11 cellular contexts compared by ENCODE assay signal in the genomic region with DNA sequence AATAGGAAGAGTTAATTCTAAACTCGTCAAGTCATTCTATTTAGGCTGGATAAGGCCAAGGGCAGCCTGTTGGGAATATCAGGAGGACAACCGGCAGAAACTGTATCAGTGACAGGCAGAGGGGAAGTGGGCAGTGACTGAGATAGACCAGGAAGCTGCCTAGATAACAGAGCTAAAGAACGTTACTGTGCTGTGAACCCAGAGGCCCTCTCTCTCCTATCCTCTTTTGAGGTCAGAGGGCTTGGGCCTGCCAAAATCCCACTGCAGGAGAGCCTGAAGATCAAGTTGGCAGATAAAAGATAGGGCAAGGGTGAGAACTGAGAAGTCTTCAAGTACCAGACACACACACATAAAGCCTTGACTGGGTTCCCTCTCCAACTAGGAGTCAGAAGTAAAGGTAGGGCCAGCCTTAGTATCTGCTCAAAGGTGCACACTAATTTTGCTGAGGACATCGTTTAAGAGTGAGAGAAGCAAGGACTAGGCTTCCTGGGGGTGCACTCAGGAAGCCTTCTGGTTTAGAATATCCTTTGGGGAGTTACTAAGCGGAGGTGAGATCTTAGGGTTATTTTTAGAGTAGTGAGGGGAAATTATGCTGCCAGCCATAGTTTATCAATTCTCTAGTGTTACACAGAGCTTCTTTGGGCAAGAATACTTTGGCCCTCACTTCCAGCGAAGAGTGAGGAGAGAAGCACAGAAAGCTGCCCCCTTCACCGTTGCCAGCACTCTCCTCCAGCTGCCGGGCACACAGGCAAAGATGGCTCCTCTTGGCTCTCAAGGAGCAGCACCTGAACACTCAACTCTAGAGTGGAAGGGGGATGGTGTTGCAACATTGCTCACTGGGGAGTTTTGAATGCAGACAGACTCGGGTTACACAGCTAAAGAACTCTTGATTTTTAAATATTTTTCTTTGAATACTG. TPM values are rescaled to one million over a fixed set of nuclear protein-coding genes. Genes with fewer than 3 reads are reported as not detected.
A peak's percentile ranks its signal among the peaks of the same experiment; 100 is the strongest.
DNase-seq lines count a peak whose midpoint lies in the region; ATAC-seq, FAIRE-seq and TF ChIP-seq lines count a peak whose summit lies in the region.
"Had no signal": no experiment of that assay in that cellular context is flagged by ENCODE, and none has a peak within 500 bp of the region (broad histone marks: within the 10 kb centered on the region; RNA-seq: fewer than 3 reads in every experiment).

No MANE protein-coding gene starts in this region.

- no peaks in the 10 kb centered on the region for H3K36me3 ChIP-seq in GM12878 (ENCODE audit: control insufficient read depth in 2 of 2, insufficient read depth in 2 of 2, low read length in 1 of 2)
- no peaks in the 10 kb centered on the region for H3K36me3 ChIP-seq in mucosa of descending colon (ENCODE audit: low read depth)

- no peak for FAIRE-seq in GM12878 (lab: Jason Lieb, UNC)
- FAIRE-seq in RCC 7860 (lab: Jason Lieb, UNC) = no peak
- FAIRE-seq: endometrium had no signal

- no peaks in the 10 kb centered on the region; the same call in 2 of the 3 replicates for H3K9me3 ChIP-seq in GM12878 (replicated peaks; ENCODE audit: control insufficient read depth, insufficient read depth, low read length)
- H3K9me3 ChIP-seq in mucosa of descending colon = no peaks in the 10 kb centered on the region

- H3K27me3 ChIP-seq in GM12878 (replicated peaks in 1 of 2; ENCODE audit: control insufficient read depth in 2 of 2, insufficient read depth in 2 of 2, low read length in 1 of 2) = peaks cover 0 to 2% of the 10 kb centered on the region in 2 experiments; a peak in 3 of 4 replicates

- TF ChIP-seq POLR2A in GM18505 (IDR thresholded peaks at IDR 0.05; ENCODE audit: borderline replicate concordance, extremely low read depth, insufficient read depth, insufficient read length) (no peak), GM12878 (IDR thresholded peaks at IDR 0.05; ENCODE audit: low read depth, low read length) (no peak)

- in situ Hi-C loops in GM12878 (cut with MboI) = no loop called here

- no peak for TF ChIP-seq CTCF in GM12878 (IDR thresholded peaks at IDR 0.05 in 2 of 3, conservative IDR thresholded peaks at IDR 0.05 in 1 of 3; ENCODE audit: control insufficient read depth in 2 of 3, extremely low read depth in 1 of 3, insufficient read depth in 1 of 3, low read depth in 3 of 3, low read length in 3 of 3)
- TF ChIP-seq CTCF in mucosa of descending colon (IDR thresholded peaks at IDR 0.05) = no peak

- H3K4me1 ChIP-seq in GM12878 (ENCODE audit: control insufficient read depth, insufficient read depth, low read length) (no peaks in the 10 kb centered on the region), mucosa of descending colon (ENCODE audit: low read depth) (no peaks in the 10 kb centered on the region)

- H3K4me2 ChIP-seq in GM12878 (ENCODE audit: control insufficient read depth, insufficient read depth) = no peak overlapping the region

- H3K4me3 ChIP-seq in GM12878 = no peak overlapping the region
- no peak overlapping the region for H3K4me3 ChIP-seq in mucosa of descending colon

- H4K20me1 ChIP-seq in GM12878 (ENCODE audit: control insufficient read depth, insufficient read depth) = no peaks in the 10 kb centered on the region

- TF ChIP-seq EP300 in GM12878 (IDR thresholded peaks at IDR 0.05; ENCODE audit: borderline replicate concordance in 1 of 2, control insufficient read depth in 1 of 2, low read depth in 2 of 2, low read length in 2 of 2) = no peak

- H3K9ac ChIP-seq in GM12878 (ENCODE audit: control insufficient read depth, insufficient read depth, low read length) = no peak overlapping the region

- WGBS in GM12878 (ENCODE audit: insufficient coverage, insufficient replicate concordance, low lambda C conversion rate, missing lambda C conversion rate) = 12% methylated on average over 9 of the region's 9 CpGs

- BruUV-seq in GM12878 (replicated peaks; lab: Mats Ljungman, UMichigan) = no TSS peak

- no peaks in the 10 kb centered on the region for H3K79me2 ChIP-seq in GM12878 (ENCODE audit: control insufficient read depth, insufficient read depth, low read length)

- no peak overlapping the region for H3K27ac ChIP-seq in GM12878 (ENCODE audit: control insufficient read depth, insufficient read depth)

- H2AFZ ChIP-seq in GM12878 (ENCODE audit: control insufficient read depth, low read depth, low read length) = peak overlapping the region; percentile 52

- POLR2A ChIA-PET in GM12878 (lab: Charles Lee) = no interaction called here

- no peak for TF ChIP-seq RAD21 in GM12878 (IDR thresholded peaks at IDR 0.05; ENCODE audit: insufficient read depth, low read depth, low read length)

- CTCF ChIA-PET in GM12878 (lab: Yijun Ruan, JAX) = interaction anchor here (0.7 to 3.3 kb wide), 4 partner anchors 22 to 325 kb away, joined by 3 to 13 read pairs (median 4); no protein-coding TSS in a partner anchor

- ATAC-seq in GM18505 (IDR thresholded peaks at IDR 0.05; ENCODE audit: unreplicated experiment) (peak; percentile 60), HG02852 (IDR thresholded peaks at IDR 0.05; ENCODE audit: unreplicated experiment) (peak; percentile 51), GM12878 (peak; percentile 71), mucosa of descending colon (peak; percentile 31), GM21717 (IDR thresholded peaks at IDR 0.05; ENCODE audit: unreplicated experiment) (no peak)
- ATAC-seq: activated naive CD4-positive, alpha-beta T cell treated with anti-CD3 and anti-CD28 coated beads, Interleukin-2, amount 50 U/mL, for 72 hours had no signal

- intact Hi-C loops in GM12878 (cut with micrococcal nuclease; ENCODE audit: unreplicated experiment) = no loop called here
- intact Hi-C loops in mucosa of descending colon (cut with DNase I, micrococcal nuclease) = no loop called here

- DNase-seq in GM12878 (ENCODE audit: low read depth, low spot score) = no peak
- DNase-seq in mucosa of descending colon = no peak
- DNase-seq in LoVo (ENCODE audit: low spot score) = no peak
- no peak for DNase-seq in RCC 7860 (ENCODE audit: low spot score)
- DNase-seq in H4 (ENCODE audit: low spot score) = no peak
- DNase-seq: activated CD4-positive, alpha-beta T cell treated with anti-CD3 and anti-CD28 coated beads, Interleukin-2, amount 10 ng/mL, durations not matched to agents 24 days and 14 days had no signal

- RAD21 ChIA-PET in GM12878 (lab: Charles Lee; ENCODE audit: unreplicated experiment) = no interaction called here

- SMC1A ChIA-PET in GM12878 (lab: Charles Lee; ENCODE audit: uncharacterized antibody, unreplicated experiment) = interaction anchor here (0.6 to 1.5 kb wide), 4 partner anchors 20 to 231 kb away, joined by 3 to 8 read pairs (median 4); no protein-coding TSS in a partner anchor

TF ChIP-seq in GM12878, 131 proteins besides CTCF, POLR2A, EP300 and RAD21 (continues in another document):
- TF ChIP-seq JUNB (IDR thresholded peaks at IDR 0.05) (no peak), POLR2AphosphoS5 (IDR thresholded peaks at IDR 0.05; ENCODE audit: low read length) (no peak), YY1 (IDR thresholded peaks at IDR 0.05; ENCODE audit: low read depth, low read length) (peak; percentile 45; the same call in 1 of the 2 replicates), RCOR1 (conservative IDR thresholded peaks at IDR 0.05; ENCODE audit: low read depth, low read length) (no peak), SPI1 (IDR thresholded peaks at IDR 0.05; ENCODE audit: borderline replicate concordance, insufficient read depth, low read depth, low read length) (peak; percentile 33; the same call in 1 of the 2 replicates), CHD4 (IDR thresholded peaks at IDR 0.05) (no peak), BCL11A (IDR thresholded peaks at IDR 0.05; ENCODE audit: low read depth, low read length) (no peak)
- TF ChIP-seq, protein P1, sequence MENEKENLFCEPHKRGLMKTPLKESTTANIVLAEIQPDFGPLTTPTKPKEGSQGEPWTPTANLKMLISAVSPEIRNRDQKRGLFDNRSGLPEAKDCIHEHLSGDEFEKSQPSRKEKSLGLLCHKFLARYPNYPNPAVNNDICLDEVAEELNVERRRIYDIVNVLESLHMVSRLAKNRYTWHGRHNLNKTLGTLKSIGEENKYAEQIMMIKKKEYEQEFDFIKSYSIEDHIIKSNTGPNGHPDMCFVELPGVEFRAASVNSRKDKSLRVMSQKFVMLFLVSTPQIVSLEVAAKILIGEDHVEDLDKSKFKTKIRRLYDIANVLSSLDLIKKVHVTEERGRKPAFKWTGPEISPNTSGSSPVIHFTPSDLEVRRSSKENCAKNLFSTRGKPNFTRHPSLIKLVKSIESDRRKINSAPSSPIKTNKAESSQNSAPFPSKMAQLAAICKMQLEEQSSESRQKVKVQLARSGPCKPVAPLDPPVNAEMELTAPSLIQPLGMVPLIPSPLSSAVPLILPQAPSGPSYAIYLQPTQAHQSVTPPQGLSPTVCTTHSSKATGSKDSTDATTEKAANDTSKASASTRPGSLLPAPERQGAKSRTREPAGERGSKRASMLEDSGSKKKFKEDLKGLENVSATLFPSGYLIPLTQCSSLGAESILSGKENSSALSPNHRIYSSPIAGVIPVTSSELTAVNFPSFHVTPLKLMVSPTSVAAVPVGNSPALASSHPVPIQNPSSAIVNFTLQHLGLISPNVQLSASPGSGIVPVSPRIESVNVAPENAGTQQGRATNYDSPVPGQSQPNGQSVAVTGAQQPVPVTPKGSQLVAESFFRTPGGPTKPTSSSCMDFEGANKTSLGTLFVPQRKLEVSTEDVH (IDR thresholded peaks at IDR 0.05; ENCODE audit: low read depth, partially characterized antibody) = no peak

RNA-seq across cellular contexts. Expression of a gene that starts 9.8 kb away (rescaled TPM):
- not detected in 2 replicates for total RNA-seq in GM12878 (2013; cell fraction: nucleolus; rRNA removed)
- total RNA-seq in GM12878 (2014; rRNA removed) (not detected in 2 replicates), GM12878 (2014; rRNA removed; fragmentation: Illumina TruSeq; extraction: Trizol) (not detected in 2 replicates), GM12878 (2021) (0.11 TPM in 1 of 2 replicates, not detected in the other), mucosa of descending colon (100 to 1,000 TPM in 1 of 3 donors, 10 to 100 TPM in 1, 1 to 10 TPM in 1; 6.7 to 154 (median 13.7) TPM)
- not detected for polyA plus RNA-seq in GM12878 (2011; ENCODE audit: low read depth)
- polyA plus RNA-seq in GM12878 (2011; rRNA removed) (0.03 TPM in 1 of 2 replicates, not detected in the other), GM12878 (2014; fragmentation: Illumina TruSeq; extraction: Trizol) (not detected in 2 replicates), GM12878 (2014; fragmentation: Nextera tagmentation; extraction: Ambion mirVana) (not detected), GM12878 (2014; rRNA removed) (not detected in 2 replicates), GM12878 (2016; fragmentation: Nextera tagmentation; extraction: Ambion mirVana) (not detected)
- 0.01 TPM in 1 of 2 replicates, not detected in the other for polyA plus RNA-seq in GM12878 (2011; cell fraction: cytosol; rRNA removed)
- 0.04 TPM in 1 of 2 replicates, not detected in the other for polyA plus RNA-seq in GM12878 (2011; cell fraction: nucleus; rRNA removed)
- not detected in 2 replicates for polyA plus RNA-seq in GM12878 (2012)
- 0.10 TPM in 1 of 2 replicates, not detected in the other for polyA minus RNA-seq in GM12878 (2011; rRNA and poly(A)+ RNA removed)
- polyA minus RNA-seq in GM12878 (2011; cell fraction: cytosol; rRNA and poly(A)+ RNA removed) = not detected in 2 replicates
- polyA minus RNA-seq in GM12878 (2011; cell fraction: nucleus; rRNA and poly(A)+ RNA removed) = not detected in 2 replicates
- total RNA-seq in H4 (2014; rRNA removed; shearing (Covaris generic)) = 1.4 and 1.9 TPM in 2 replicates
- total RNA-seq: activated CD4-positive, alpha-beta T cell treated with anti-CD3 and anti-CD28 coated beads, Interleukin-2, amount 10 ng/mL, durations not matched to agents 24 days and 14 days; activated naive CD4-positive, alpha-beta T cell treated with anti-CD3 and anti-CD28 coated beads, Interleukin-2, amount 50 U/mL, for 72 hours had no signal
